Comparison of ENCODE assay signal across 16 cellular contexts in genomic region chr2:134284119-134284670, GRCh38. TPM values are rescaled to one million over a fixed set of nuclear protein-coding genes. Genes with fewer than 3 reads are reported as not detected.
A peak's percentile ranks its signal among the peaks of the same experiment; 100 is the strongest.
DNase-seq lines count a peak whose midpoint lies in the region; ATAC-seq, FAIRE-seq and TF ChIP-seq lines count a peak whose summit lies in the region.
"Had no signal": no experiment of that assay in that cellular context is flagged by ENCODE, and none has a peak within 500 bp of the region (broad histone marks: within the 10 kb centered on the region; RNA-seq: fewer than 3 reads in every experiment).

No MANE protein-coding gene starts in this region.

- FAIRE-seq in GM19239 (lab: Jason Lieb, UNC) (peak; percentile 77), D721Med (lab: Jason Lieb, UNC) (no peak)
- FAIRE-seq: small intestine had no signal

- DNase-seq in AG20443 (ENCODE audit: low spot score) (peak; percentile 25), GM19239 (ENCODE audit: insufficient read length, low spot score) (no peak), naive B cell (no peak), D721Med (ENCODE audit: insufficient read length, low spot score) (no peak)
- DNase-seq in activated naive CD8-positive, alpha-beta T cell treated with anti-CD3 and anti-CD28 coated beads, Interleukin-2, amount 10 ng/mL, durations not matched to agents 7 days and 5 days = no peak
- no peak for DNase-seq in activated T-cell treated with anti-CD3 and anti-CD28 coated beads, Interleukin-2, amount 50 U/mL, for 72 hours
- DNase-seq: activated CD8-positive, alpha-beta memory T cell treated with anti-CD3 and anti-CD28 coated beads for 24 hours; adrenal gland; H9; NCI-H774; psoas muscle; small intestine had no signal

- H3K4me3 Mint-ChIP-seq in activated naive CD8-positive, alpha-beta T cell treated with anti-CD3 and anti-CD28 coated beads, Interleukin-2, amount 10 ng/mL, durations not matched to agents 7 days and 5 days = peak overlapping the region; percentile 82
- peak overlapping the region in 5 of 8 donors; percentile 65 to 88 (median 84) for H3K4me3 Mint-ChIP-seq in naive B cell
- no peak overlapping the region for H3K4me3 Mint-ChIP-seq in activated T-cell treated with anti-CD3 and anti-CD28 coated beads, Interleukin-2, amount 50 U/mL, for 72 hours
- H3K4me3 Mint-ChIP-seq: activated T-helper 1 cell treated with anti-CD3 and anti-CD28 coated beads, Interleukin-12 subunit alpha, Interleukin-12 subunit beta, Interleukin-2, Interleukin-4 antibody, amounts not matched to agents 30 ng/mL and 10 ng/mL and 1 ng/mL, durations not matched to agents 14 hours and 24 hours and 36 hours; H9; nephron progenitor cell had no signal

- no peak for TF ChIP-seq CTCF in D721Med (IDR thresholded peaks at IDR 0.05; ENCODE audit: insufficient read depth, missing control alignments)

- POLR2A ChIA-PET in activated naive CD8-positive, alpha-beta T cell treated with anti-CD3 and anti-CD28 coated beads, Interleukin-2, amount 10 ng/mL, durations not matched to agents 7 days and 5 days (lab: Charles Lee) = interaction anchor here (1.5 to 1.8 kb wide), 3 partner anchors 21 to 166 kb away, joined by 4 to 10 read pairs (median 6); no protein-coding TSS in a partner anchor

- no peaks in the 10 kb centered on the region for H3K9me3 Mint-ChIP-seq in activated naive CD8-positive, alpha-beta T cell treated with anti-CD3 and anti-CD28 coated beads, Interleukin-2, amount 10 ng/mL, durations not matched to agents 7 days and 5 days
- no peaks in the 10 kb centered on the region for H3K9me3 Mint-ChIP-seq in naive B cell
- no peaks in the 10 kb centered on the region for H3K9me3 Mint-ChIP-seq in activated T-cell treated with anti-CD3 and anti-CD28 coated beads, Interleukin-2, amount 50 U/mL, for 72 hours
- H3K9me3 Mint-ChIP-seq: activated T-helper 1 cell treated with anti-CD3 and anti-CD28 coated beads, Interleukin-12 subunit alpha, Interleukin-12 subunit beta, Interleukin-2, Interleukin-4 antibody, amounts not matched to agents 30 ng/mL and 10 ng/mL and 1 ng/mL, durations not matched to agents 14 hours and 24 hours and 36 hours; H9; nephron progenitor cell had no signal

- no peak for ATAC-seq in activated naive CD8-positive, alpha-beta T cell treated with anti-CD3 and anti-CD28 coated beads, Interleukin-2, amount 10 ng/mL, durations not matched to agents 7 days and 5 days (ENCODE audit: low read depth)
- ATAC-seq in naive B cell (ENCODE audit: low read depth in 2 of 2) (no peak), GM21723 (IDR thresholded peaks at IDR 0.05; ENCODE audit: unreplicated experiment) (no peak), HG02852 (IDR thresholded peaks at IDR 0.05; ENCODE audit: unreplicated experiment) (no peak)
- no peak for ATAC-seq in activated T-cell treated with anti-CD3 and anti-CD28 coated beads, Interleukin-2, amount 50 U/mL, for 72 hours (replicated peaks in 1 of 2)
- ATAC-seq: psoas muscle had no signal

- peaks cover 14% of the 10 kb centered on the region for H3K36me3 Mint-ChIP-seq in activated naive CD8-positive, alpha-beta T cell treated with anti-CD3 and anti-CD28 coated beads, Interleukin-2, amount 10 ng/mL, durations not matched to agents 7 days and 5 days
- H3K36me3 Mint-ChIP-seq in naive B cell = peaks cover 0 to 5% of the 10 kb centered on the region in 2 donors
- H3K36me3 Mint-ChIP-seq in activated T-cell treated with anti-CD3 and anti-CD28 coated beads, Interleukin-2, amount 50 U/mL, for 72 hours (ENCODE audit: insufficient read depth in 2 of 2) = no peaks in the 10 kb centered on the region

- no peak overlapping the region for H3K27ac Mint-ChIP-seq in activated naive CD8-positive, alpha-beta T cell treated with anti-CD3 and anti-CD28 coated beads, Interleukin-2, amount 10 ng/mL, durations not matched to agents 7 days and 5 days
- H3K27ac Mint-ChIP-seq in naive B cell = peak overlapping the region in 4 of 6 donors; percentile 54 to 98 (median 92)
- no peak overlapping the region for H3K27ac Mint-ChIP-seq in activated T-cell treated with anti-CD3 and anti-CD28 coated beads, Interleukin-2, amount 50 U/mL, for 72 hours

- H3K4me1 Mint-ChIP-seq in activated naive CD8-positive, alpha-beta T cell treated with anti-CD3 and anti-CD28 coated beads, Interleukin-2, amount 10 ng/mL, durations not matched to agents 7 days and 5 days = peaks cover 42% of the 10 kb centered on the region
- H3K4me1 Mint-ChIP-seq in naive B cell = peaks cover 54 to 59% (median 55%) of the 10 kb centered on the region in 3 donors
- peaks cover 43% of the 10 kb centered on the region for H3K4me1 Mint-ChIP-seq in activated T-cell treated with anti-CD3 and anti-CD28 coated beads, Interleukin-2, amount 50 U/mL, for 72 hours (ENCODE audit: low read depth)

- no peaks in the 10 kb centered on the region for H3K27me3 Mint-ChIP-seq in activated naive CD8-positive, alpha-beta T cell treated with anti-CD3 and anti-CD28 coated beads, Interleukin-2, amount 10 ng/mL, durations not matched to agents 7 days and 5 days
- H3K27me3 Mint-ChIP-seq in naive B cell = no peaks in the 10 kb centered on the region
- no peaks in the 10 kb centered on the region for H3K27me3 Mint-ChIP-seq in activated T-cell treated with anti-CD3 and anti-CD28 coated beads, Interleukin-2, amount 50 U/mL, for 72 hours (ENCODE audit: low read depth)

RNA-seq across cellular contexts. Expression of gene MGAT5, which starts 30.3 kb away (rescaled TPM):
- 10 to 100 TPM; 66.3 to 70.9 TPM for total RNA-seq in activated naive CD8-positive, alpha-beta T cell treated with anti-CD3 and anti-CD28 coated beads, Interleukin-2, amount 10 ng/mL, durations not matched to agents 7 days and 5 days
- 10 to 100 TPM in 5 of 6 donors, 1 to 10 TPM in 1; 9.7 to 41.3 (median 29.6) TPM for polyA plus RNA-seq in naive B cell (ENCODE audit: low read depth in 6 of 6)
- 10 to 100 TPM; 10.9 to 16.2 TPM for total RNA-seq in activated T-cell treated with anti-CD3 and anti-CD28 coated beads, Interleukin-2, amount 50 U/mL, for 72 hours

Comparison
In these comparisons a context has a peak if more than half of its experiments do, and no peak if none do; other contexts are left out.
1. H3K27ac Mint-ChIP-seq: peak in naive B cell (4 of 6); none in activated naive CD8-positive, alpha-beta T cell treated with anti-CD3 and anti-CD28 coated beads, Interleukin-2, amount 10 ng/mL, durations not matched to agents 7 days and 5 days (single experiment) and activated T-cell treated with anti-CD3 and anti-CD28 coated beads, Interleukin-2, amount 50 U/mL, for 72 hours (single experiment).
2. H3K4me3 Mint-ChIP-seq: peak in activated naive CD8-positive, alpha-beta T cell treated with anti-CD3 and anti-CD28 coated beads, Interleukin-2, amount 10 ng/mL, durations not matched to agents 7 days and 5 days (single experiment) and naive B cell (5 of 8); none in activated T-cell treated with anti-CD3 and anti-CD28 coated beads, Interleukin-2, amount 50 U/mL, for 72 hours (0 of 2).